In the genomic region with DNA sequence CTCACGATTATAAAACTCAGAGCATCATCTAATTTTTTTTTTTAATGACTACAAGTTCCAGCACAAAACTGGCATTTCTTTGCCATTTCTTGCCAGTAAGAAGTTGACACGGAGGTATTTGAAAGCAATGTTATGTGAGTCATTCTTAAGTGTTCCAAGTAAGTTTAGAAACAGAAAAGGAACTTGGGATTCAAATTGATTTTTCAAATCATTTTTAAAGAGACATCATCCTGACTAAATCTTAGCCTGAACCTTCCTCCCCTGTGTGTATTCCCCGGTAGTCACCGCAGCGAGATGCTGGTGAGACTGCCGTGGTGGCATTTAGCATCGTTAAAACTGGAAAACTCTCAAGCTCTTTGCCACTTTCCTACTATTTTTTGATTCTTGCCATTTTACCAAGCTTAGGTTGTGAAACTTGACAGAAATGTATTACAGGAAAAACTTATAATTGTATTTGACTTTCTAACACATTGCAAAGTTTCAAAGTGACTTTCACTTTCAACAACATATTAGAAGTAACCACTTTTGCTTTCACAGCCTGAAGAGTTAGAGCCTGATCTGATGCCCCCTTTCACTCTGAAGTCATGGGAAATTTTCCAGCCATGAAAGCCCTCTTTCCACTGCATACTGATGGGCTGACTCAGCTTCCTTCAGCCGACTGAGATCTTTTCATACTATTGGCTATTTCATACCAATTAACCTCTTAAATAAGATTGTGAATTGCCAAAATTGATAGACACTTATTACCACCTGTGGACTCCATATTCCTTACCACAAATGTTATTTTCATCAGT, we compare ENCODE assay signal across 1 cellular context.
TF ChIP-seq lines count a peak whose summit lies in the region.

No MANE protein-coding gene starts in this region.

TF ChIP-seq in HCT116, 20 proteins besides CTCF, POLR2A, EP300 and RAD21 (continued from another document):
- TF ChIP-seq POLR2AphosphoS5 (IDR thresholded peaks at IDR 0.05; ENCODE audit: low read depth, low read length) (no peak), ELF1 (IDR thresholded peaks at IDR 0.05; ENCODE audit: borderline replicate concordance, low read depth) (no peak), CEBPB (IDR thresholded peaks at IDR 0.05; ENCODE audit: low read depth) (no peak), EZH2 (IDR thresholded peaks at IDR 0.05) (no peak), SIN3A (IDR thresholded peaks at IDR 0.05; ENCODE audit: low read depth) (no peak)
- TF ChIP-seq, protein P1, sequence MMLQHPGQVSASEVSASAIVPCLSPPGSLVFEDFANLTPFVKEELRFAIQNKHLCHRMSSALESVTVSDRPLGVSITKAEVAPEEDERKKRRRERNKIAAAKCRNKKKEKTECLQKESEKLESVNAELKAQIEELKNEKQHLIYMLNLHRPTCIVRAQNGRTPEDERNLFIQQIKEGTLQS (IDR thresholded peaks at IDR 0.05), result no peak
